In the genomic region with DNA sequence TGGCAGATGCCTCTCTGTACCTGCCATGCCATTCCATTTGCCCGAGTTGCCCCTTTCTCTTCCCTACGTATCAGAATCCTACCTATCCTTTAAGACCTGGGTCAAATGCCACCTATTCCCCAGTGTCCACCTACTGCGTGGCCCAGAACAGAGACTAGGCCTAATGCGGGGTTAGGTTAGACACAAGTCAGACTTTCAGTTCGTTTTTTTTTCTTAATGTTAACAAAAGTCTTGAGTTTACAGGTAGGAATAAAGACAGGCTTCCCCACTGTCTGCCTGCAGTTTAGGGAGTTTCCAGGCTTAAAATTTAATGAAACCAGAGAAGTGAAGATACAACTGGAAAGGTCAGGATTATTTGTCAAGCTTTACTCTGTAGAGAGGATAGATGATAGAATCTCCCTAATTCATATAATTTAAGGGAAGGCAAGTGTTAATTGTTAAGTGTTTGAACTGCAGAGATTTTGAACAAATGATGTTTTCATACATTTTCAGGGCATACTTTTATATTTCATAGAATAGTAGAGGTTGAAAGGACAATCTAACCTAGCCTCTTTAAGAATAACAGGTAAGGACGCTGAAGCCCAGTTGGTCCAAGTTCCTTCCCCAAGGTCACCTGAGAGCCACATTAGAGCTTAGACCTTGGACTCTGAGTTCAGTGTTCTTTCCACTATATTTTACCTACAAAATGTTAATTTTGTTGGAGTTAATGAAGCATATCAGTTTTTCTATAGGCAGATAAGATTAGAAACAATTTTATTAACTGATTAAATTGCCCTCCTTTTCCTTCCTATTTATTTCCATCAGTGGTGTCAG, we compare ENCODE assay signal across 1 cellular context.
TF ChIP-seq lines count a peak whose summit lies in the region.

No MANE protein-coding gene starts in this region.

TF ChIP-seq in GM12878, 131 proteins besides CTCF, POLR2A, EP300 and RAD21 (continued from another document):
- TF ChIP-seq, protein P1, sequence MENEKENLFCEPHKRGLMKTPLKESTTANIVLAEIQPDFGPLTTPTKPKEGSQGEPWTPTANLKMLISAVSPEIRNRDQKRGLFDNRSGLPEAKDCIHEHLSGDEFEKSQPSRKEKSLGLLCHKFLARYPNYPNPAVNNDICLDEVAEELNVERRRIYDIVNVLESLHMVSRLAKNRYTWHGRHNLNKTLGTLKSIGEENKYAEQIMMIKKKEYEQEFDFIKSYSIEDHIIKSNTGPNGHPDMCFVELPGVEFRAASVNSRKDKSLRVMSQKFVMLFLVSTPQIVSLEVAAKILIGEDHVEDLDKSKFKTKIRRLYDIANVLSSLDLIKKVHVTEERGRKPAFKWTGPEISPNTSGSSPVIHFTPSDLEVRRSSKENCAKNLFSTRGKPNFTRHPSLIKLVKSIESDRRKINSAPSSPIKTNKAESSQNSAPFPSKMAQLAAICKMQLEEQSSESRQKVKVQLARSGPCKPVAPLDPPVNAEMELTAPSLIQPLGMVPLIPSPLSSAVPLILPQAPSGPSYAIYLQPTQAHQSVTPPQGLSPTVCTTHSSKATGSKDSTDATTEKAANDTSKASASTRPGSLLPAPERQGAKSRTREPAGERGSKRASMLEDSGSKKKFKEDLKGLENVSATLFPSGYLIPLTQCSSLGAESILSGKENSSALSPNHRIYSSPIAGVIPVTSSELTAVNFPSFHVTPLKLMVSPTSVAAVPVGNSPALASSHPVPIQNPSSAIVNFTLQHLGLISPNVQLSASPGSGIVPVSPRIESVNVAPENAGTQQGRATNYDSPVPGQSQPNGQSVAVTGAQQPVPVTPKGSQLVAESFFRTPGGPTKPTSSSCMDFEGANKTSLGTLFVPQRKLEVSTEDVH (IDR thresholded peaks at IDR 0.05; ENCODE audit: low read depth, partially characterized antibody), result no peak
- no peak for TF ChIP-seq IKZF2 (IDR thresholded peaks at IDR 0.05)
- no peak for TF ChIP-seq FOXK2 (IDR thresholded peaks at IDR 0.05)
- no peak for TF ChIP-seq TBL1XR1 (IDR thresholded peaks at IDR 0.05; ENCODE audit: low read depth, low read length)
- no peak for TF ChIP-seq TAF1 (IDR thresholded peaks at IDR 0.05; ENCODE audit: borderline replicate concordance, low read depth, low read length)
- no peak for TF ChIP-seq CBX3 (IDR thresholded peaks at IDR 0.05; ENCODE audit: borderline replicate concordance, low read depth)
- TF ChIP-seq MYC (IDR thresholded peaks at IDR 0.05; ENCODE audit: insufficient read depth, insufficient read length, insufficient replicate concordance, low read length, severe bottlenecking), result no peak
- TF ChIP-seq JUNB (IDR thresholded peaks at IDR 0.05), result no peak
- TF ChIP-seq E4F1 (IDR thresholded peaks at IDR 0.05; ENCODE audit: borderline replicate concordance, partially characterized antibody), result no peak
- no peak for TF ChIP-seq CBFB (IDR thresholded peaks at IDR 0.05; ENCODE audit: low read depth)
- no peak for TF ChIP-seq RFX5 (IDR thresholded peaks at IDR 0.05; ENCODE audit: low read depth, low read length)
- TF ChIP-seq, protein P2, sequence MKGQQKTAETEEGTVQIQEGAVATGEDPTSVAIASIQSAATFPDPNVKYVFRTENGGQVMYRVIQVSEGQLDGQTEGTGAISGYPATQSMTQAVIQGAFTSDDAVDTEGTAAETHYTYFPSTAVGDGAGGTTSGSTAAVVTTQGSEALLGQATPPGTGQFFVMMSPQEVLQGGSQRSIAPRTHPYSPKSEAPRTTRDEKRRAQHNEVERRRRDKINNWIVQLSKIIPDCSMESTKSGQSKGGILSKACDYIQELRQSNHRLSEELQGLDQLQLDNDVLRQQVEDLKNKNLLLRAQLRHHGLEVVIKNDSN (IDR thresholded peaks at IDR 0.05; ENCODE audit: borderline replicate concordance, extremely low read length, insufficient read depth, low read depth, low read length), result no peak
- no peak for TF ChIP-seq CHD1 (IDR thresholded peaks at IDR 0.05; ENCODE audit: low read depth, low read length)
- TF ChIP-seq SMAD5 (IDR thresholded peaks at IDR 0.05; ENCODE audit: low read depth), result no peak
- no peak for TF ChIP-seq E2F4 (IDR thresholded peaks at IDR 0.05; ENCODE audit: low read depth, low read length)
- TF ChIP-seq, protein P3, sequence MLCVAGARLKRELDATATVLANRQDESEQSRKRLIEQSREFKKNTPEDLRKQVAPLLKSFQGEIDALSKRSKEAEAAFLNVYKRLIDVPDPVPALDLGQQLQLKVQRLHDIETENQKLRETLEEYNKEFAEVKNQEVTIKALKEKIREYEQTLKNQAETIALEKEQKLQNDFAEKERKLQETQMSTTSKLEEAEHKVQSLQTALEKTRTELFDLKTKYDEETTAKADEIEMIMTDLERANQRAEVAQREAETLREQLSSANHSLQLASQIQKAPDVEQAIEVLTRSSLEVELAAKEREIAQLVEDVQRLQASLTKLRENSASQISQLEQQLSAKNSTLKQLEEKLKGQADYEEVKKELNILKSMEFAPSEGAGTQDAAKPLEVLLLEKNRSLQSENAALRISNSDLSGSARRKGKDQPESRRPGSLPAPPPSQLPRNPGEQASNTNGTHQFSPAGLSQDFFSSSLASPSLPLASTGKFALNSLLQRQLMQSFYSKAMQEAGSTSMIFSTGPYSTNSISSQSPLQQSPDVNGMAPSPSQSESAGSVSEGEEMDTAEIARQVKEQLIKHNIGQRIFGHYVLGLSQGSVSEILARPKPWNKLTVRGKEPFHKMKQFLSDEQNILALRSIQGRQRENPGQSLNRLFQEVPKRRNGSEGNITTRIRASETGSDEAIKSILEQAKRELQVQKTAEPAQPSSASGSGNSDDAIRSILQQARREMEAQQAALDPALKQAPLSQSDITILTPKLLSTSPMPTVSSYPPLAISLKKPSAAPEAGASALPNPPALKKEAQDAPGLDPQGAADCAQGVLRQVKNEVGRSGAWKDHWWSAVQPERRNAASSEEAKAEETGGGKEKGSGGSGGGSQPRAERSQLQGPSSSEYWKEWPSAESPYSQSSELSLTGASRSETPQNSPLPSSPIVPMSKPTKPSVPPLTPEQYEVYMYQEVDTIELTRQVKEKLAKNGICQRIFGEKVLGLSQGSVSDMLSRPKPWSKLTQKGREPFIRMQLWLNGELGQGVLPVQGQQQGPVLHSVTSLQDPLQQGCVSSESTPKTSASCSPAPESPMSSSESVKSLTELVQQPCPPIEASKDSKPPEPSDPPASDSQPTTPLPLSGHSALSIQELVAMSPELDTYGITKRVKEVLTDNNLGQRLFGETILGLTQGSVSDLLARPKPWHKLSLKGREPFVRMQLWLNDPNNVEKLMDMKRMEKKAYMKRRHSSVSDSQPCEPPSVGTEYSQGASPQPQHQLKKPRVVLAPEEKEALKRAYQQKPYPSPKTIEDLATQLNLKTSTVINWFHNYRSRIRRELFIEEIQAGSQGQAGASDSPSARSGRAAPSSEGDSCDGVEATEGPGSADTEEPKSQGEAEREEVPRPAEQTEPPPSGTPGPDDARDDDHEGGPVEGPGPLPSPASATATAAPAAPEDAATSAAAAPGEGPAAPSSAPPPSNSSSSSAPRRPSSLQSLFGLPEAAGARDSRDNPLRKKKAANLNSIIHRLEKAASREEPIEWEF (IDR thresholded peaks at IDR 0.05; ENCODE audit: insufficient replicate concordance, low read depth, low read length), result no peak
